In the genomic region with DNA sequence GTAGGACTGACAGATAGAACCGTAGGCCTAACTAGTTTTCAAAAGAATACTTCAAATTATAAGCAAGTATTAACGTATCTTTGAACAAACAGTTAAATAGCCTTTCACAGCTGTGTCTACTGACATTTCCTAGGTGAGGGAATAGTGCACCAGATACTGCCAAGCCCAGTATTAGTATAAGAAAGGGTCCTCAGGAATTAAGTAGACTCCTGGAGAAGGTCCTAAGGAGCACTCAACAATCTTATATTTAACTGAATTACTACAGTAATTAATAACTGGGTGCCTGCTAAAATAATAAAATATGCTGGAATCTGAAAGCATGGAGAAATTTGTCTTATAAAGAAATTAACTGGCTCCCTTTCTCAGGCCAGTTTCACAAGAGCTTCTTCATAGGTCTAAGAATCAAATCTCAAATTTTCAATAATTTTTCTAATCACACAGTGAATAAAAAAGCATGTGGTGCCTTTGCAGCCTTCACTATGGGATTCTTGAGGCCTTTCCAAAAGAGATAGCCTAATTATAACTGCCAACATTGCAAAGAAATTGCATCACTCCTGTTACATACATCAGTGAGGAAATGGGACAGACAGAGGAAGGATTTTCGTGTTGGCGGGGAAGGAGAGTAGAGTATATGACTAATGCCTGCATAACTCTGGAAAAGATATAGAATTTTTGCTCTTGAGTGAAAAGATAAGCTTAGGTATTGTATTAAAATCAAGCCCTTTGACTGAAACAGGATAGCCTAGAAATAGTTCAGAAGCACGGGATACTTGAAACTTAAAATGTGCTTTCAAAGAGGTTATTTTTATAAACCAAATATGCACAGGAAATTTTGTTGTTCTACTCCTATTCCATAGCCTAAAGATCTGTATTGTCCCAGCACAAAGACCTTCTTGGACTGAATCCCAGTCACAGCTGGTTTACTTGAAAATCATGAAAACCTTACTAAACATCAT, we compare ENCODE assay signal across 1 cellular context.
TF ChIP-seq lines count a peak whose summit lies in the region.

No MANE protein-coding gene starts in this region.

TF ChIP-seq in K562, 482 proteins besides CTCF, POLR2A, EP300 and RAD21 (continued from another document and continues in another):
- TF ChIP-seq, protein P1, sequence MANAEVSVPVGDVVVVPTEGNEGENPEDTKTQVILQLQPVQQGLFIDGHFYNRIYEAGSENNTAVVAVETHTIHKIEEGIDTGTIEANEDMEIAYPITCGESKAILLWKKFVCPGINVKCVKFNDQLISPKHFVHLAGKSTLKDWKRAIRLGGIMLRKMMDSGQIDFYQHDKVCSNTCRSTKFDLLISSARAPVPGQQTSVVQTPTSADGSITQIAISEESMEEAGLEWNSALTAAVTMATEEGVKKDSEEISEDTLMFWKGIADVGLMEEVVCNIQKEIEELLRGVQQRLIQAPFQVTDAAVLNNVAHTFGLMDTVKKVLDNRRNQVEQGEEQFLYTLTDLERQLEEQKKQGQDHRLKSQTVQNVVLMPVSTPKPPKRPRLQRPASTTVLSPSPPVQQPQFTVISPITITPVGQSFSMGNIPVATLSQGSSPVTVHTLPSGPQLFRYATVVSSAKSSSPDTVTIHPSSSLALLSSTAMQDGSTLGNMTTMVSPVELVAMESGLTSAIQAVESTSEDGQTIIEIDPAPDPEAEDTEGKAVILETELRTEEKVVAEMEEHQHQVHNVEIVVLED (CRISPR knock-in tag; IDR thresholded peaks at IDR 0.05), result no peak
- no peak for TF ChIP-seq HDAC8 (tag; IDR thresholded peaks at IDR 0.05)
- no peak for TF ChIP-seq NFE2L1 (tag; IDR thresholded peaks at IDR 0.05; ENCODE audit: borderline replicate concordance, low read depth)
- TF ChIP-seq, protein P2, sequence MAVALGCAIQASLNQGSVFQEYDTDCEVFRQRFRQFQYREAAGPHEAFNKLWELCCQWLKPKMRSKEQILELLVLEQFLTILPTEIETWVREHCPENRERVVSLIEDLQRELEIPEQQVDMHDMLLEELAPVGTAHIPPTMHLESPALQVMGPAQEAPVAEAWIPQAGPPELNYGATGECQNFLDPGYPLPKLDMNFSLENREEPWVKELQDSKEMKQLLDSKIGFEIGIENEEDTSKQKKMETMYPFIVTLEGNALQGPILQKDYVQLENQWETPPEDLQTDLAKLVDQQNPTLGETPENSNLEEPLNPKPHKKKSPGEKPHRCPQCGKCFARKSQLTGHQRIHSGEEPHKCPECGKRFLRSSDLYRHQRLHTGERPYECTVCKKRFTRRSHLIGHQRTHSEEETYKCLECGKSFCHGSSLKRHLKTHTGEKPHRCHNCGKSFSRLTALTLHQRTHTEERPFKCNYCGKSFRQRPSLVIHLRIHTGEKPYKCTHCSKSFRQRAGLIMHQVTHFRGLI (CRISPR knock-in tag; IDR thresholded peaks at IDR 0.05), result peak; percentile 76; the same call in 1 of the 2 replicates
- no peak for TF ChIP-seq HCFC1 (IDR thresholded peaks at IDR 0.05; ENCODE audit: low read depth, low read length)
- peak; percentile 63 for TF ChIP-seq ZNF589 (CRISPR knock-in tag; IDR thresholded peaks at IDR 0.05; ENCODE audit: low read depth)
- no peak for TF ChIP-seq ELF4 (CRISPR knock-in tag; IDR thresholded peaks at IDR 0.05)
- no peak for TF ChIP-seq MCM2 (IDR thresholded peaks at IDR 0.05; ENCODE audit: low read depth)
- peak; percentile 93 for TF ChIP-seq ETV1 (tag; conservative IDR thresholded peaks at IDR 0.05; ENCODE audit: low read depth)
- no peak for TF ChIP-seq ILK (tag; IDR thresholded peaks at IDR 0.05; ENCODE audit: borderline replicate concordance, low read depth)
- TF ChIP-seq RCOR1 (IDR thresholded peaks at IDR 0.05; ENCODE audit: borderline replicate concordance in 1 of 2, low read depth in 2 of 2, low read length in 2 of 2), result peak in 1 of 2 experiments; percentile 79; a peak in 1 of 4 replicates
- TF ChIP-seq ZNF239 (CRISPR knock-in tag; IDR thresholded peaks at IDR 0.05), result peak; percentile 62
- peak; percentile 78 for TF ChIP-seq ZNF766 (CRISPR knock-in tag; conservative IDR thresholded peaks at IDR 0.05)
- TF ChIP-seq ZNF324 (CRISPR knock-in tag; IDR thresholded peaks at IDR 0.05), result no peak
- TF ChIP-seq, protein P3, sequence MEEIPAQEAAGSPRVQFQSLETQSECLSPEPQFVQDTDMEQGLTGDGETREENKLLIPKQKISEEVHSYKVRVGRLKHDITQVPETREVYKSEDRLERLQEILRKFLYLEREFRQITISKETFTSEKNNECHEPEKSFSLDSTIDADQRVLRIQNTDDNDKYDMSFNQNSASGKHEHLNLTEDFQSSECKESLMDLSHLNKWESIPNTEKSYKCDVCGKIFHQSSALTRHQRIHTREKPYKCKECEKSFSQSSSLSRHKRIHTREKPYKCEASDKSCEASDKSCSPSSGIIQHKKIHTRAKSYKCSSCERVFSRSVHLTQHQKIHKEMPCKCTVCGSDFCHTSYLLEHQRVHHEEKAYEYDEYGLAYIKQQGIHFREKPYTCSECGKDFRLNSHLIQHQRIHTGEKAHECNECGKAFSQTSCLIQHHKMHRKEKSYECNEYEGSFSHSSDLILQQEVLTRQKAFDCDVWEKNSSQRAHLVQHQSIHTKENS (CRISPR knock-in tag; IDR thresholded peaks at IDR 0.05), result no peak
- no peak for TF ChIP-seq CREB1 (IDR thresholded peaks at IDR 0.05)
- no peak for TF ChIP-seq CREB1 (CRISPR knock-in tag; IDR thresholded peaks at IDR 0.05)
- TF ChIP-seq CAMTA2 (CRISPR knock-in tag; conservative IDR thresholded peaks at IDR 0.05), result no peak
- TF ChIP-seq, protein P4, sequence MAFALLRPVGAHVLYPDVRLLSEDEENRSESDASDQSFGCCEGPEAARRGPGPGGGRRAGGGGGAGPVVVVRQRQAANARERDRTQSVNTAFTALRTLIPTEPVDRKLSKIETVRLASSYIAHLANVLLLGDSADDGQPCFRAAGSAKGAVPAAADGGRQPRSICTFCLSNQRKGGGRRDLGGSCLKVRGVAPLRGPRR (CRISPR knock-in tag; IDR thresholded peaks at IDR 0.05), result no peak
- peak; percentile 54; the same call in 1 of the 2 replicates for TF ChIP-seq ZNF644 (tag; IDR thresholded peaks at IDR 0.05; ENCODE audit: low read depth)
- TF ChIP-seq NR3C1 (CRISPR knock-in tag; IDR thresholded peaks at IDR 0.05), result no peak
- TF ChIP-seq, protein P5, sequence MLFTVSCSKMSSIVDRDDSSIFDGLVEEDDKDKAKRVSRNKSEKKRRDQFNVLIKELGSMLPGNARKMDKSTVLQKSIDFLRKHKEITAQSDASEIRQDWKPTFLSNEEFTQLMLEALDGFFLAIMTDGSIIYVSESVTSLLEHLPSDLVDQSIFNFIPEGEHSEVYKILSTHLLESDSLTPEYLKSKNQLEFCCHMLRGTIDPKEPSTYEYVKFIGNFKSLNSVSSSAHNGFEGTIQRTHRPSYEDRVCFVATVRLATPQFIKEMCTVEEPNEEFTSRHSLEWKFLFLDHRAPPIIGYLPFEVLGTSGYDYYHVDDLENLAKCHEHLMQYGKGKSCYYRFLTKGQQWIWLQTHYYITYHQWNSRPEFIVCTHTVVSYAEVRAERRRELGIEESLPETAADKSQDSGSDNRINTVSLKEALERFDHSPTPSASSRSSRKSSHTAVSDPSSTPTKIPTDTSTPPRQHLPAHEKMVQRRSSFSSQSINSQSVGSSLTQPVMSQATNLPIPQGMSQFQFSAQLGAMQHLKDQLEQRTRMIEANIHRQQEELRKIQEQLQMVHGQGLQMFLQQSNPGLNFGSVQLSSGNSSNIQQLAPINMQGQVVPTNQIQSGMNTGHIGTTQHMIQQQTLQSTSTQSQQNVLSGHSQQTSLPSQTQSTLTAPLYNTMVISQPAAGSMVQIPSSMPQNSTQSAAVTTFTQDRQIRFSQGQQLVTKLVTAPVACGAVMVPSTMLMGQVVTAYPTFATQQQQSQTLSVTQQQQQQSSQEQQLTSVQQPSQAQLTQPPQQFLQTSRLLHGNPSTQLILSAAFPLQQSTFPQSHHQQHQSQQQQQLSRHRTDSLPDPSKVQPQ (CRISPR knock-in tag; IDR thresholded peaks at IDR 0.05; ENCODE audit: borderline replicate concordance), result no peak
- TF ChIP-seq POLR2H (tag; IDR thresholded peaks at IDR 0.05; ENCODE audit: low read depth), result peak; percentile 70; the same call in 1 of the 2 replicates
- TF ChIP-seq TEAD4 (IDR thresholded peaks at IDR 0.05; ENCODE audit: low read length), result peak; percentile 90
- no peak for TF ChIP-seq TEAD4 (CRISPR knock-in tag; IDR thresholded peaks at IDR 0.05; ENCODE audit: borderline replicate concordance)
- TF ChIP-seq, protein P6, sequence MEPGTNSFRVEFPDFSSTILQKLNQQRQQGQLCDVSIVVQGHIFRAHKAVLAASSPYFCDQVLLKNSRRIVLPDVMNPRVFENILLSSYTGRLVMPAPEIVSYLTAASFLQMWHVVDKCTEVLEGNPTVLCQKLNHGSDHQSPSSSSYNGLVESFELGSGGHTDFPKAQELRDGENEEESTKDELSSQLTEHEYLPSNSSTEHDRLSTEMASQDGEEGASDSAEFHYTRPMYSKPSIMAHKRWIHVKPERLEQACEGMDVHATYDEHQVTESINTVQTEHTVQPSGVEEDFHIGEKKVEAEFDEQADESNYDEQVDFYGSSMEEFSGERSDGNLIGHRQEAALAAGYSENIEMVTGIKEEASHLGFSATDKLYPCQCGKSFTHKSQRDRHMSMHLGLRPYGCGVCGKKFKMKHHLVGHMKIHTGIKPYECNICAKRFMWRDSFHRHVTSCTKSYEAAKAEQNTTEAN (CRISPR knock-in tag; IDR thresholded peaks at IDR 0.05), result no peak
- peak; percentile 88 for TF ChIP-seq FOSL1 (tag; conservative IDR thresholded peaks at IDR 0.05)
- TF ChIP-seq, protein P7, sequence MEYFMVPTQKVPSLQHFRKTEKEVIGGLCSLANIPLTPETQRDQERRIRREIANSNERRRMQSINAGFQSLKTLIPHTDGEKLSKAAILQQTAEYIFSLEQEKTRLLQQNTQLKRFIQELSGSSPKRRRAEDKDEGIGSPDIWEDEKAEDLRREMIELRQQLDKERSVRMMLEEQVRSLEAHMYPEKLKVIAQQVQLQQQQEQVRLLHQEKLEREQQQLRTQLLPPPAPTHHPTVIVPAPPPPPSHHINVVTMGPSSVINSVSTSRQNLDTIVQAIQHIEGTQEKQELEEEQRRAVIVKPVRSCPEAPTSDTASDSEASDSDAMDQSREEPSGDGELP (CRISPR knock-in tag; IDR thresholded peaks at IDR 0.05; ENCODE audit: borderline replicate concordance), result no peak
- peak; percentile 21; the same call in 1 of the 2 replicates for TF ChIP-seq MEF2A (IDR thresholded peaks at IDR 0.05; ENCODE audit: control insufficient read depth, low read depth, low read length)
- peak; percentile 36; the same call in 1 of the 2 replicates for TF ChIP-seq SPI1 (IDR thresholded peaks at IDR 0.05; ENCODE audit: borderline replicate concordance, low read depth, low read length)
- no peak for TF ChIP-seq RB1 (IDR thresholded peaks at IDR 0.05; ENCODE audit: low read depth)
- TF ChIP-seq TRIM24 (IDR thresholded peaks at IDR 0.05), result peak; percentile 96
- TF ChIP-seq KDM1A (IDR thresholded peaks at IDR 0.05), result peak in 1 of 2 experiments; percentile 52; a peak in 1 of 4 replicates
- TF ChIP-seq SMAD3 (CRISPR knock-in tag; conservative IDR thresholded peaks at IDR 0.05), result 0 out of 2 replicates have a peak, but pooled peaks have one; percentile 27
- TF ChIP-seq TAF15 (IDR thresholded peaks at IDR 0.05; ENCODE audit: low read depth, low read length), result no peak
- TF ChIP-seq, protein P8, sequence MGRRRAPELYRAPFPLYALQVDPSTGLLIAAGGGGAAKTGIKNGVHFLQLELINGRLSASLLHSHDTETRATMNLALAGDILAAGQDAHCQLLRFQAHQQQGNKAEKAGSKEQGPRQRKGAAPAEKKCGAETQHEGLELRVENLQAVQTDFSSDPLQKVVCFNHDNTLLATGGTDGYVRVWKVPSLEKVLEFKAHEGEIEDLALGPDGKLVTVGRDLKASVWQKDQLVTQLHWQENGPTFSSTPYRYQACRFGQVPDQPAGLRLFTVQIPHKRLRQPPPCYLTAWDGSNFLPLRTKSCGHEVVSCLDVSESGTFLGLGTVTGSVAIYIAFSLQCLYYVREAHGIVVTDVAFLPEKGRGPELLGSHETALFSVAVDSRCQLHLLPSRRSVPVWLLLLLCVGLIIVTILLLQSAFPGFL (CRISPR knock-in tag; IDR thresholded peaks at IDR 0.05), result no peak
- no peak for TF ChIP-seq ZNF143 (CRISPR knock-in tag; IDR thresholded peaks at IDR 0.05)
- peak; percentile 92 for TF ChIP-seq DPF2 (IDR thresholded peaks at IDR 0.05)
- TF ChIP-seq CEBPG (CRISPR knock-in tag; IDR thresholded peaks at IDR 0.05), result peak; percentile 98
- peak; percentile 98 to 99 for TF ChIP-seq CEBPG (tag; conservative IDR thresholded peaks at IDR 0.05 in 1 of 2, IDR thresholded peaks at IDR 0.05 in 1 of 2)
- 0 out of 2 replicates have a peak, but pooled peaks have one; percentile 59 for TF ChIP-seq JUN (IDR thresholded peaks at IDR 0.05; ENCODE audit: borderline replicate concordance, low read depth, low read length)
- no peak for TF ChIP-seq JUN (CRISPR knock-in tag; IDR thresholded peaks at IDR 0.05; ENCODE audit: borderline replicate concordance)
- peak; percentile 41; the same call in 1 of the 2 replicates for TF ChIP-seq CTBP1 (IDR thresholded peaks at IDR 0.05; ENCODE audit: borderline replicate concordance)
- TF ChIP-seq TGIF2 (CRISPR knock-in tag; IDR thresholded peaks at IDR 0.05), result no peak
